In the genomic region with DNA sequence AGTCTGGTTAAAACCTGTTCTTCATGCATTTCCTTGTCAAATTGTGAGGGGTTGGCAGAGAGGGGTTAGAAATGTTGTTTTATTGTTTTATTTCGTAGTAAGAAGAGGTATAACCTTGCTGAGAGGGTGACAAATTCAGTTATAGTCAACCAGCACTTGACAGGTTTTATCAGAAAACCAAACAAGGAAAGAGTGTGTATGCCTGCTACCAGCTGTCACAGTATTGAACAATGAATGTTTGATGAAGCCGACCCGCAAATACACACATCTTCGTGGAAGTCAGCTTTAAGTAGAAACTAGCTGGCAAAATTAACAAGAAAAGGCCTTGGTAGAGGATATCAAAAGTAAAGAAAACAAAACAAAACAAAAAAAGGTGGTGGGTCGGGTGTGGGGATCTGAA, we compare ENCODE assay signal across 21 cellular contexts.
"Had no signal": no experiment of that assay in that cellular context is flagged by ENCODE, and none has a peak within 500 bp of the region (broad histone marks: within the 10 kb centered on the region; RNA-seq: fewer than 3 reads in every experiment).

No MANE protein-coding gene starts in this region.

- H3K4me3 ChIP-seq: ascending aorta, breast epithelium, esophagus muscularis mucosa, lower lobe of right lung, thyroid gland had no signal

- H3K9me3 Mint-ChIP-seq: activated naive CD4-positive, alpha-beta T cell treated with anti-CD3 and anti-CD28 coated beads, Interleukin-2, amount 50 U/mL, for 24 hours; nephron had no signal

- H3K27ac Mint-ChIP-seq: activated naive CD4-positive, alpha-beta T cell treated with anti-CD3 and anti-CD28 coated beads, Interleukin-2, amount 50 U/mL, for 24 hours; nephron had no signal

- H3K9me3 ChIP-seq: ascending aorta, breast epithelium, esophagus muscularis mucosa, lower lobe of right lung, thyroid gland had no signal

- H3K27ac ChIP-seq: ascending aorta, breast epithelium, esophagus muscularis mucosa, lower lobe of right lung, thyroid gland, WERI-Rb-1 had no signal

- H3K4me3 Mint-ChIP-seq: activated naive CD4-positive, alpha-beta T cell treated with anti-CD3 and anti-CD28 coated beads, Interleukin-2, amount 50 U/mL, for 24 hours; nephron had no signal

- DNase-seq: activated CD4-positive, alpha-beta T cell treated with anti-CD3 and anti-CD28 coated beads for 1 hour; activated CD8-positive, alpha-beta memory T cell treated with anti-CD3 and anti-CD28 coated beads for 24 hours; activated CD8-positive, alpha-beta memory T cell treated with anti-CD3 and anti-CD28 coated beads, Interleukin-2, amount 50 U/mL, for 48 hours; activated effector memory CD4-positive, alpha-beta T cell treated with anti-CD3 and anti-CD28 coated beads, Interleukin-2, amount 50 U/mL, for 16 hours; activated T-cell treated with anti-CD3 and anti-CD28 coated beads, Interleukin-2, amount 50 U/mL, for 48 hours; cerebellar nuclear complex; cortex of kidney; effector CD4-positive, alpha-beta T cell; left cardiac atrium; stimulated activated CD4-positive, alpha-beta T cell treated with anti-CD3 and anti-CD28 coated beads, Interleukin-1b, Interleukin-23, amount 100 ng/mL, for 48 hours; stimulated activated CD8-positive, alpha-beta memory T cell treated with anti-CD3 and anti-CD28 coated beads, Interleukin-4, amount 100 ng/mL, for 48 hours; stimulated activated naive CD4-positive, alpha-beta T cell; T-helper 2 cell; WERI-Rb-1 had no signal

- H3K4me1 ChIP-seq: ascending aorta, breast epithelium, esophagus muscularis mucosa, lower lobe of right lung, thyroid gland had no signal

- H3K27me3 ChIP-seq: ascending aorta, breast epithelium, esophagus muscularis mucosa, thyroid gland had no signal

- H3K4me1 Mint-ChIP-seq: activated naive CD4-positive, alpha-beta T cell treated with anti-CD3 and anti-CD28 coated beads, Interleukin-2, amount 50 U/mL, for 24 hours had no signal

- H3K36me3 Mint-ChIP-seq: activated naive CD4-positive, alpha-beta T cell treated with anti-CD3 and anti-CD28 coated beads, Interleukin-2, amount 50 U/mL, for 24 hours had no signal

- H3K36me3 ChIP-seq: ascending aorta, breast epithelium, esophagus muscularis mucosa, lower lobe of right lung, thyroid gland, WERI-Rb-1 had no signal
